8 cellular contexts compared by ENCODE assay signal in genomic region chr19:8240274-8241229, GRCh38.
A peak's percentile ranks its signal among the peaks of the same experiment; 100 is the strongest.
DNase-seq lines count a peak whose midpoint lies in the region; ATAC-seq and TF ChIP-seq lines count a peak whose summit lies in the region.

No MANE protein-coding gene starts in this region.

- peak; percentile 53 to 56 for ATAC-seq in activated CD4-positive, CD25-positive, alpha-beta regulatory T cell treated with anti-CD3 and anti-CD28 coated beads, Interleukin-2, amount 50 U/mL, for 24 hours
- ATAC-seq in GM18873 (IDR thresholded peaks at IDR 0.05; ENCODE audit: low FRiP score, unreplicated experiment): no peak

- DNase-seq in AG10803 (ENCODE audit: low read depth) (peak; percentile 81), GM19240 (ENCODE audit: insufficient read length, low spot score) (peak; percentile 92), MV-4-11 (lab: John Stamatoyannopoulos, UW) (peak; percentile 91), dedifferentiated amniotic fluid mesenchymal stem cell (ENCODE audit: extremely low spot score) (peak; percentile 66), left kidney (ENCODE audit: low read depth, low spot score) (peak; percentile 93)
- peak; percentile 6 to 26 for DNase-seq in stimulated activated CD4-positive, alpha-beta T cell treated with anti-CD3 and anti-CD28 coated beads, Interleukin-2, amount 100 ng/mL, for 48 hours

- no peak overlapping the region for H3K4me3 ChIP-seq in AG10803 (ENCODE audit: low read length)

- TF ChIP-seq CTCF in AG10803 (conservative IDR thresholded peaks at IDR 0.05; ENCODE audit: low read length): no peak

Comparison
In these comparisons a context has a peak if more than half of its experiments do, and no peak if none do; other contexts are left out.
1. DNase-seq: peak in every context shown above with its lines; median percentile 93 in left kidney; 92 in GM19240; 91 in MV-4-11; 81 in AG10803; 66 in dedifferentiated amniotic fluid mesenchymal stem cell; 16 in stimulated activated CD4-positive, alpha-beta T cell treated with anti-CD3 and anti-CD28 coated beads, Interleukin-2, amount 100 ng/mL, for 48 hours.